In the genomic region with DNA sequence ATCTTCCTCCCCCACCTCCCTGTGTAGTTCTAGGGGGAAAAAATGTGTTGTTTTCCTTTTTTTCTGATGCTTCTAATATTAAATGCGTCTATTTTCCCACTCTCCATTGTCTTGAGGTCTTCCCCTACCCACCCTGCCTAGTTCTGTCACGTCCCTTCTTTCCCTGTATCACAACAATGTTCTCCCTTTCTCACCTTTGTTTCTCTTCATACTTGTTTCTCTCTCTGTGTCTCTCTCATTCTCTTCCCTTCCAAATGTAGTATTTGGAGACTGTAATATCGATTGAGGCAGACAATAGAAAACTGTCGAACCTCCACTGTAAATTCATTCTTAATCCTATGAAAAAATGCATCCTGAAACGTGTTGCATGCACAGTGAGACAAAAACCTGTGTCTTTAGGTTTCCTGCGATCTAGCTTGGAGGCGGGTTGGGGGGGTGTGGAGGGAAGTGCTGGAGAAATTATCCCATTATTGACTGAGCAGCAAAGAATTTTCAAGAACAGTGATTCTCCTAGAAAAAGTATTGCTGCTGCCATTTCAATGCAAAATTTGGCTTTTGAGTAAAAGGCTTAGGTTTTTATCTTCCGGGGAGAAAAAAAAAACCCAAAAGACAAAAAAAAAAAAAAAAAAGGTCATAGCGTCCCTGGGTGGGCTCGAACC, we compare ENCODE assay signal across 1 cellular context.
TF ChIP-seq lines count a peak whose summit lies in the region.

No MANE protein-coding gene starts in this region.

TF ChIP-seq in HEK293, 187 proteins besides CTCF, POLR2A, EP300 and RAD21 (continued from another document and continues in another):
- TF ChIP-seq, protein P1, sequence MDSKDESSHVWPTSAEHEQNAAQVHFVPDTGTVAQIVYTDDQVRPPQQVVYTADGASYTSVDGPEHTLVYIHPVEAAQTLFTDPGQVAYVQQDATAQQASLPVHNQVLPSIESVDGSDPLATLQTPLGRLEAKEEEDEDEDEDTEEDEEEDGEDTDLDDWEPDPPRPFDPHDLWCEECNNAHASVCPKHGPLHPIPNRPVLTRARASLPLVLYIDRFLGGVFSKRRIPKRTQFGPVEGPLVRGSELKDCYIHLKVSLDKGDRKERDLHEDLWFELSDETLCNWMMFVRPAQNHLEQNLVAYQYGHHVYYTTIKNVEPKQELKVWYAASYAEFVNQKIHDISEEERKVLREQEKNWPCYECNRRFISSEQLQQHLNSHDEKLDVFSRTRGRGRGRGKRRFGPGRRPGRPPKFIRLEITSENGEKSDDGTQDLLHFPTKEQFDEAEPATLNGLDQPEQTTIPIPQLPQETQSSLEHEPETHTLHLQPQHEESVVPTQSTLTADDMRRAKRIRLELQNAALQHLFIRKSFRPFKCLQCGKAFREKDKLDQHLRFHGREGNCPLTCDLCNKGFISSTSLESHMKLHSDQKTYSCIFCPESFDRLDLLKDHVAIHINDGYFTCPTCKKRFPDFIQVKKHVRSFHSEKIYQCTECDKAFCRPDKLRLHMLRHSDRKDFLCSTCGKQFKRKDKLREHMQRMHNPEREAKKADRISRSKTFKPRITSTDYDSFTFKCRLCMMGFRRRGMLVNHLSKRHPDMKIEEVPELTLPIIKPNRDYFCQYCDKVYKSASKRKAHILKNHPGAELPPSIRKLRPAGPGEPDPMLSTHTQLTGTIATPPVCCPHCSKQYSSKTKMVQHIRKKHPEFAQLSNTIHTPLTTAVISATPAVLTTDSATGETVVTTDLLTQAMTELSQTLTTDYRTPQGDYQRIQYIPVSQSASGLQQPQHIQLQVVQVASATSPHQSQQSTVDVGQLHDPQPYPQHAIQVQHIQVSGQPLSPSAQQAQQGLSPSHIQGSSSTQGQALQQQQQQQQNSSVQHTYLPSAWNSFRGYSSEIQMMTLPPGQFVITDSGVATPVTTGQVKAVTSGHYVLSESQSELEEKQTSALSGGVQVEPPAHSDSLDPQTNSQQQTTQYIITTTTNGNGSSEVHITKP (tag by site-specific recombination; IDR thresholded peaks at IDR 0.05) = no peak
- TF ChIP-seq, protein P2, sequence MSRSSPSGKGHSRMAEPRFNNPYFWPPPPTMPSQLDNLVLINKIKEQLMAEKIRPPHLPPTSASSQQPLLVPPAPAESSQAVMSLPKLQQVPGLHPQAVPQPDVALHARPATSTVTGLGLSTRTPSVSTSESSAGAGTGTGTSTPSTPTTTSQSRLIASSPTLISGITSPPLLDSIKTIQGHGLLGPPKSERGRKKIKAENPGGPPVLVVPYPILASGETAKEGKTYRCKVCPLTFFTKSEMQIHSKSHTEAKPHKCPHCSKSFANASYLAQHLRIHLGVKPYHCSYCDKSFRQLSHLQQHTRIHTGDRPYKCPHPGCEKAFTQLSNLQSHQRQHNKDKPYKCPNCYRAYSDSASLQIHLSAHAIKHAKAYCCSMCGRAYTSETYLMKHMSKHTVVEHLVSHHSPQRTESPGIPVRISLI (tag by site-specific recombination; IDR thresholded peaks at IDR 0.05) = peak; percentile 98
- TF ChIP-seq ZNF561 (tag by site-specific recombination; IDR thresholded peaks at IDR 0.05; ENCODE audit: borderline replicate concordance) (no peak; the same call in 1 of the 2 replicates), ZNF664 (tag by site-specific recombination; IDR thresholded peaks at IDR 0.05) (no peak), ZNF600 (tag by site-specific recombination; IDR thresholded peaks at IDR 0.05) (no peak), ZNF335 (tag by site-specific recombination; conservative IDR thresholded peaks at IDR 0.05) (no peak), SALL2 (tag by site-specific recombination; IDR thresholded peaks at IDR 0.05; ENCODE audit: borderline replicate concordance) (0 out of 2 replicates have a peak, but pooled peaks have one; percentile 17), ZNF473 (tag by site-specific recombination; IDR thresholded peaks at IDR 0.05) (no peak), ZNF354C (tag by site-specific recombination; IDR thresholded peaks at IDR 0.05; ENCODE audit: borderline replicate concordance, low read depth) (no peak), ZNF121 (tag by site-specific recombination; IDR thresholded peaks at IDR 0.05) (no peak), ZNF202 (tag by site-specific recombination; IDR thresholded peaks at IDR 0.05; ENCODE audit: borderline replicate concordance) (no peak), ZNF560 (tag by site-specific recombination; IDR thresholded peaks at IDR 0.05; ENCODE audit: borderline replicate concordance) (no peak), ZNF776 (tag by site-specific recombination; IDR thresholded peaks at IDR 0.05; ENCODE audit: borderline replicate concordance) (no peak), PRDM1 (tag by site-specific recombination; IDR thresholded peaks at IDR 0.05) (peak; percentile 95), ZNF174 (tag by site-specific recombination; IDR thresholded peaks at IDR 0.05) (no peak), ZNF391 (tag by site-specific recombination; IDR thresholded peaks at IDR 0.05; ENCODE audit: borderline replicate concordance, low read depth) (peak; percentile 86; the same call in 1 of the 2 replicates), YY1 (tag by site-specific recombination; IDR thresholded peaks at IDR 0.05) (no peak), ZNF830 (tag by site-specific recombination; IDR thresholded peaks at IDR 0.05; ENCODE audit: low read depth) (no peak), ZNF157 (tag by site-specific recombination; IDR thresholded peaks at IDR 0.05) (no peak), MEIS1 (CRISPR knock-in tag; IDR thresholded peaks at IDR 0.05; ENCODE audit: borderline replicate concordance) (no peak), ZNF558 (tag by site-specific recombination; IDR thresholded peaks at IDR 0.05) (no peak), ZBTB1 (tag by site-specific recombination; IDR thresholded peaks at IDR 0.05) (no peak), ZNF132 (tag by site-specific recombination; IDR thresholded peaks at IDR 0.05; ENCODE audit: borderline replicate concordance) (no peak), ZNF514 (tag by site-specific recombination; IDR thresholded peaks at IDR 0.05) (no peak), OVOL3 (tag by site-specific recombination; IDR thresholded peaks at IDR 0.05) (0 out of 2 replicates have a peak, but pooled peaks have one; percentile 32), ZFP41 (tag by site-specific recombination; IDR thresholded peaks at IDR 0.05; ENCODE audit: borderline replicate concordance) (no peak), ZNF621 (tag by site-specific recombination; IDR thresholded peaks at IDR 0.05) (no peak), SP3 (tag by site-specific recombination; IDR thresholded peaks at IDR 0.05) (no peak), ZNF223 (tag by site-specific recombination; IDR thresholded peaks at IDR 0.05) (no peak), ZNF785 (tag by site-specific recombination; IDR thresholded peaks at IDR 0.05) (no peak), ZBTB7A (tag by site-specific recombination; IDR thresholded peaks at IDR 0.05; ENCODE audit: low read depth) (no peak)
- TF ChIP-seq, protein P3, sequence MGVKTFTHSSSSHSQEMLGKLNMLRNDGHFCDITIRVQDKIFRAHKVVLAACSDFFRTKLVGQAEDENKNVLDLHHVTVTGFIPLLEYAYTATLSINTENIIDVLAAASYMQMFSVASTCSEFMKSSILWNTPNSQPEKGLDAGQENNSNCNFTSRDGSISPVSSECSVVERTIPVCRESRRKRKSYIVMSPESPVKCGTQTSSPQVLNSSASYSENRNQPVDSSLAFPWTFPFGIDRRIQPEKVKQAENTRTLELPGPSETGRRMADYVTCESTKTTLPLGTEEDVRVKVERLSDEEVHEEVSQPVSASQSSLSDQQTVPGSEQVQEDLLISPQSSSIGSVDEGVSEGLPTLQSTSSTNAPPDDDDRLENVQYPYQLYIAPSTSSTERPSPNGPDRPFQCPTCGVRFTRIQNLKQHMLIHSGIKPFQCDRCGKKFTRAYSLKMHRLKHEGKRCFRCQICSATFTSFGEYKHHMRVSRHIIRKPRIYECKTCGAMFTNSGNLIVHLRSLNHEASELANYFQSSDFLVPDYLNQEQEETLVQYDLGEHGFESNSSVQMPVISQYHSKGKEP (tag by site-specific recombination; IDR thresholded peaks at IDR 0.05) = no peak; the same call in none of the 2 replicates
- TF ChIP-seq, protein P4, sequence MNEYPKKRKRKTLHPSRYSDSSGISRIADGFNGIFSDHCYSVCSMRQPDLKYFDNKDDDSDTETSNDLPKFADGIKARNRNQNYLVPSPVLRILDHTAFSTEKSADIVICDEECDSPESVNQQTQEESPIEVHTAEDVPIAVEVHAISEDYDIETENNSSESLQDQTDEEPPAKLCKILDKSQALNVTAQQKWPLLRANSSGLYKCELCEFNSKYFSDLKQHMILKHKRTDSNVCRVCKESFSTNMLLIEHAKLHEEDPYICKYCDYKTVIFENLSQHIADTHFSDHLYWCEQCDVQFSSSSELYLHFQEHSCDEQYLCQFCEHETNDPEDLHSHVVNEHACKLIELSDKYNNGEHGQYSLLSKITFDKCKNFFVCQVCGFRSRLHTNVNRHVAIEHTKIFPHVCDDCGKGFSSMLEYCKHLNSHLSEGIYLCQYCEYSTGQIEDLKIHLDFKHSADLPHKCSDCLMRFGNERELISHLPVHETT (tag by site-specific recombination; IDR thresholded peaks at IDR 0.05) = 0 out of 2 replicates have a peak, but pooled peaks have one; percentile 64
- TF ChIP-seq, protein P5, sequence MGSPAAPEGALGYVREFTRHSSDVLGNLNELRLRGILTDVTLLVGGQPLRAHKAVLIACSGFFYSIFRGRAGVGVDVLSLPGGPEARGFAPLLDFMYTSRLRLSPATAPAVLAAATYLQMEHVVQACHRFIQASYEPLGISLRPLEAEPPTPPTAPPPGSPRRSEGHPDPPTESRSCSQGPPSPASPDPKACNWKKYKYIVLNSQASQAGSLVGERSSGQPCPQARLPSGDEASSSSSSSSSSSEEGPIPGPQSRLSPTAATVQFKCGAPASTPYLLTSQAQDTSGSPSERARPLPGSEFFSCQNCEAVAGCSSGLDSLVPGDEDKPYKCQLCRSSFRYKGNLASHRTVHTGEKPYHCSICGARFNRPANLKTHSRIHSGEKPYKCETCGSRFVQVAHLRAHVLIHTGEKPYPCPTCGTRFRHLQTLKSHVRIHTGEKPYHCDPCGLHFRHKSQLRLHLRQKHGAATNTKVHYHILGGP (tag by site-specific recombination; IDR thresholded peaks at IDR 0.05) = no peak
- TF ChIP-seq, protein P6, sequence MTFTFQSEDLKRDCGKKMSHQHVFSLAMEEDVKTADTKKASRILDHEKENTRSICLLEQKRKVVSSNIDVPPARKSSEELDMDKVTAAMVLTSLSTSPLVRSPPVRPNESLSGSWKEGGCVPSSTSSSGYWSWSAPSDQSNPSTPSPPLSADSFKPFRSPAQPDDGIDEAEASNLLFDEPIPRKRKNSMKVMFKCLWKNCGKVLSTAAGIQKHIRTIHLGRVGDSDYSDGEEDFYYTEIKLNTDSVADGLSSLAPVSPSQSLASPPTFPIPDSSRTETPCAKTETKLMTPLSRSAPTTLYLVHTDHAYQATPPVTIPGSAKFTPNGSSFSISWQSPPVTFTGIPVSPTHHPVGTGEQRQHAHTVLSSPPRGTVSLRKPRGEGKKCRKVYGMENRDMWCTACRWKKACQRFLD (tag by site-specific recombination; IDR thresholded peaks at IDR 0.05) = no peak
- TF ChIP-seq, protein P7, sequence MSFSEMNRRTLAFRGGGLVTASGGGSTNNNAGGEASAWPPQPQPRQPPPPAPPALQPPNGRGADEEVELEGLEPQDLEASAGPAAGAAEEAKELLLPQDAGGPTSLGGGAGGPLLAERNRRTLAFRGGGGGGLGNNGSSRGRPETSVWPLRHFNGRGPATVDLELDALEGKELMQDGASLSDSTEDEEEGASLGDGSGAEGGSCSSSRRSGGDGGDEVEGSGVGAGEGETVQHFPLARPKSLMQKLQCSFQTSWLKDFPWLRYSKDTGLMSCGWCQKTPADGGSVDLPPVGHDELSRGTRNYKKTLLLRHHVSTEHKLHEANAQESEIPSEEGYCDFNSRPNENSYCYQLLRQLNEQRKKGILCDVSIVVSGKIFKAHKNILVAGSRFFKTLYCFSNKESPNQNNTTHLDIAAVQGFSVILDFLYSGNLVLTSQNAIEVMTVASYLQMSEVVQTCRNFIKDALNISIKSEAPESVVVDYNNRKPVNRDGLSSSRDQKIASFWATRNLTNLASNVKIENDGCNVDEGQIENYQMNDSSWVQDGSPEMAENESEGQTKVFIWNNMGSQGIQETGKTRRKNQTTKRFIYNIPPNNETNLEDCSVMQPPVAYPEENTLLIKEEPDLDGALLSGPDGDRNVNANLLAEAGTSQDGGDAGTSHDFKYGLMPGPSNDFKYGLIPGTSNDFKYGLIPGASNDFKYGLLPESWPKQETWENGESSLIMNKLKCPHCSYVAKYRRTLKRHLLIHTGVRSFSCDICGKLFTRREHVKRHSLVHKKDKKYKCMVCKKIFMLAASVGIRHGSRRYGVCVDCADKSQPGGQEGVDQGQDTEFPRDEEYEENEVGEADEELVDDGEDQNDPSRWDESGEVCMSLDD (tag by site-specific recombination; IDR thresholded peaks at IDR 0.05) = no peak
- TF ChIP-seq, protein P8, sequence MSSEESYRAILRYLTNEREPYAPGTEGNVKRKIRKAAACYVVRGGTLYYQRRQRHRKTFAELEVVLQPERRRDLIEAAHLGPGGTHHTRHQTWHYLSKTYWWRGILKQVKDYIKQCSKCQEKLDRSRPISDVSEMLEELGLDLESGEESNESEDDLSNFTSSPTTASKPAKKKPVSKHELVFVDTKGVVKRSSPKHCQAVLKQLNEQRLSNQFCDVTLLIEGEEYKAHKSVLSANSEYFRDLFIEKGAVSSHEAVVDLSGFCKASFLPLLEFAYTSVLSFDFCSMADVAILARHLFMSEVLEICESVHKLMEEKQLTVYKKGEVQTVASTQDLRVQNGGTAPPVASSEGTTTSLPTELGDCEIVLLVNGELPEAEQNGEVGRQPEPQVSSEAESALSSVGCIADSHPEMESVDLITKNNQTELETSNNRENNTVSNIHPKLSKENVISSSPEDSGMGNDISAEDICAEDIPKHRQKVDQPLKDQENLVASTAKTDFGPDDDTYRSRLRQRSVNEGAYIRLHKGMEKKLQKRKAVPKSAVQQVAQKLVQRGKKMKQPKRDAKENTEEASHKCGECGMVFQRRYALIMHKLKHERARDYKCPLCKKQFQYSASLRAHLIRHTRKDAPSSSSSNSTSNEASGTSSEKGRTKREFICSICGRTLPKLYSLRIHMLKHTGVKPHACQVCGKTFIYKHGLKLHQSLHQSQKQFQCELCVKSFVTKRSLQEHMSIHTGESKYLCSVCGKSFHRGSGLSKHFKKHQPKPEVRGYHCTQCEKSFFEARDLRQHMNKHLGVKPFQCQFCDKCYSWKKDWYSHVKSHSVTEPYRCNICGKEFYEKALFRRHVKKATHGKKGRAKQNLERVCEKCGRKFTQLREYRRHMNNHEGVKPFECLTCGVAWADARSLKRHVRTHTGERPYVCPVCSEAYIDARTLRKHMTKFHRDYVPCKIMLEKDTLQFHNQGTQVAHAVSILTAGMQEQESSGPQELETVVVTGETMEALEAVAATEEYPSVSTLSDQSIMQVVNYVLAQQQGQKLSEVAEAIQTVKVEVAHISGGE (tag by site-specific recombination; conservative IDR thresholded peaks at IDR 0.05; ENCODE audit: low read depth) = peak; percentile 80
- TF ChIP-seq, protein P9, sequence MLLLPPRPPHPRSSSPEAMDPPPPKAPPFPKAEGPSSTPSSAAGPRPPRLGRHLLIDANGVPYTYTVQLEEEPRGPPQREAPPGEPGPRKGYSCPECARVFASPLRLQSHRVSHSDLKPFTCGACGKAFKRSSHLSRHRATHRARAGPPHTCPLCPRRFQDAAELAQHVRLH (tag by site-specific recombination; IDR thresholded peaks at IDR 0.05) = no peak
- TF ChIP-seq, protein P10, sequence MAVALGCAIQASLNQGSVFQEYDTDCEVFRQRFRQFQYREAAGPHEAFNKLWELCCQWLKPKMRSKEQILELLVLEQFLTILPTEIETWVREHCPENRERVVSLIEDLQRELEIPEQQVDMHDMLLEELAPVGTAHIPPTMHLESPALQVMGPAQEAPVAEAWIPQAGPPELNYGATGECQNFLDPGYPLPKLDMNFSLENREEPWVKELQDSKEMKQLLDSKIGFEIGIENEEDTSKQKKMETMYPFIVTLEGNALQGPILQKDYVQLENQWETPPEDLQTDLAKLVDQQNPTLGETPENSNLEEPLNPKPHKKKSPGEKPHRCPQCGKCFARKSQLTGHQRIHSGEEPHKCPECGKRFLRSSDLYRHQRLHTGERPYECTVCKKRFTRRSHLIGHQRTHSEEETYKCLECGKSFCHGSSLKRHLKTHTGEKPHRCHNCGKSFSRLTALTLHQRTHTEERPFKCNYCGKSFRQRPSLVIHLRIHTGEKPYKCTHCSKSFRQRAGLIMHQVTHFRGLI (tag by site-specific recombination; IDR thresholded peaks at IDR 0.05) = peak; percentile 48; the same call in 1 of the 2 replicates
